35 cellular contexts compared by ENCODE assay signal in the genomic region with DNA sequence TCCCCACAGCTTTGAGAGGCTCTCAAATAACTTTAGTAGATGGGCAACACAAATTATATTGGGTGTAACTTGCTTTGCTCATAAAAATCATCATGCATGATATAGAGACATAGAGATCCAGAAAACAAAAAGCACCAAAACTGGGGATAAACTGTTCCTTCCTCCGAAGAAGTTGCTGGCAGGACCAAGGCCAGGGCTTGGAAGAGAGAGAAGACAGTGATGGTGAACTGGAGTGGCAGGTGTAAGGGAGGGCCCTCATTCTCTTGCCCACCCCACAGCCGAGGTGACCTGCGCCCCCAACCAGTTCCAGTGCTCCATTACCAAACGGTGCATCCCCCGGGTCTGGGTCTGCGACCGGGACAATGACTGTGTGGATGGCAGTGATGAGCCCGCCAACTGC.
"Had no signal": no experiment of that assay in that cellular context is flagged by ENCODE, and none has a peak within 500 bp of the region (broad histone marks: within the 10 kb centered on the region; RNA-seq: fewer than 3 reads in every experiment).

No MANE protein-coding gene starts in this region.

- H3K27me3 ChIP-seq: MG63 had no signal

- H3K9me3 ChIP-seq: MG63 had no signal

- H3K9ac ChIP-seq: KMS-11 had no signal

- H3K4me2 ChIP-seq: KMS-11 had no signal

- H3K4me3 ChIP-seq: MG63 had no signal

- DNase-seq: Karpas-422, Kasumi-1, MG63, MM.1S, MV-4-11, NCI-H1048, NCI-H1092, NCI-H1092 treated with DMSO at 0.1 percent for 48 hours, NCI-H1105, NCI-H1105 treated with DMSO at 0.1 percent for 48 hours, NCI-H1417, NCI-H1417 treated with DMSO at 0.1 percent for 48 hours, NCI-H1436, NCI-H1436 treated with DMSO at 0.1 percent for 48 hours, NCI-H146, NCI-H1694, NCI-H1694 treated with DMSO at 0.1 percent for 48 hours, NCI-H187, NCI-H187 treated with DMSO at 0.1 percent for 48 hours, NCI-H1930, NCI-H2029, NCI-H2029 treated with DMSO at 0.1 percent for 48 hours, NCI-H2081, NCI-H2081 treated with DMSO at 0.1 percent for 48 hours, NCI-H2107, NCI-H2171, NCI-H2171 treated with DMSO at 0.1 percent for 48 hours, NCI-H2227 treated with DMSO at 0.1 percent for 48 hours, NCI-H226, NCI-H345, NCI-H446, NCI-H446 treated with DMSO at 0.1 percent for 48 hours, NCI-H510A, NCI-H510A treated with DMSO at 0.1 percent for 48 hours had no signal

- H3K27ac ChIP-seq: KMS-11 had no signal
